Comparison of ENCODE assay signal across 1 cellular context in genomic region chr10:86755740-86756510, GRCh38.
TF ChIP-seq lines count a peak whose summit lies in the region.

No MANE protein-coding gene starts in this region.

TF ChIP-seq in A549, 52 proteins besides CTCF, POLR2A, EP300 and RAD21 (continued from another document):
- TF ChIP-seq, protein P1, sequence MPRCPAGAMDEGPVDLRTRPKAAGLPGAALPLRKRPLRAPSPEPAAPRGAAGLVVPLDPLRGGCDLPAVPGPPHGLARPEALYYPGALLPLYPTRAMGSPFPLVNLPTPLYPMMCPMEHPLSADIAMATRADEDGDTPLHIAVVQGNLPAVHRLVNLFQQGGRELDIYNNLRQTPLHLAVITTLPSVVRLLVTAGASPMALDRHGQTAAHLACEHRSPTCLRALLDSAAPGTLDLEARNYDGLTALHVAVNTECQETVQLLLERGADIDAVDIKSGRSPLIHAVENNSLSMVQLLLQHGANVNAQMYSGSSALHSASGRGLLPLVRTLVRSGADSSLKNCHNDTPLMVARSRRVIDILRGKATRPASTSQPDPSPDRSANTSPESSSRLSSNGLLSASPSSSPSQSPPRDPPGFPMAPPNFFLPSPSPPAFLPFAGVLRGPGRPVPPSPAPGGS (IDR thresholded peaks at IDR 0.05) = peak; percentile 35; the same call in 1 of the 3 replicates
- TF ChIP-seq NFE2L2 (conservative IDR thresholded peaks at IDR 0.05; ENCODE audit: low read length) = no peak
- TF ChIP-seq, protein P2, sequence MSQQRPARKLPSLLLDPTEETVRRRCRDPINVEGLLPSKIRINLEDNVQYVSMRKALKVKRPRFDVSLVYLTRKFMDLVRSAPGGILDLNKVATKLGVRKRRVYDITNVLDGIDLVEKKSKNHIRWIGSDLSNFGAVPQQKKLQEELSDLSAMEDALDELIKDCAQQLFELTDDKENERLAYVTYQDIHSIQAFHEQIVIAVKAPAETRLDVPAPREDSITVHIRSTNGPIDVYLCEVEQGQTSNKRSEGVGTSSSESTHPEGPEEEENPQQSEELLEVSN (IDR thresholded peaks at IDR 0.05; ENCODE audit: borderline replicate concordance, low read depth) = peak; percentile 39; the same call in 1 of the 2 replicates
- peak; percentile 17 for TF ChIP-seq MAX (IDR thresholded peaks at IDR 0.05)
- no peak for TF ChIP-seq EHMT2 (IDR thresholded peaks at IDR 0.05; ENCODE audit: low read depth)
- TF ChIP-seq, protein P3, sequence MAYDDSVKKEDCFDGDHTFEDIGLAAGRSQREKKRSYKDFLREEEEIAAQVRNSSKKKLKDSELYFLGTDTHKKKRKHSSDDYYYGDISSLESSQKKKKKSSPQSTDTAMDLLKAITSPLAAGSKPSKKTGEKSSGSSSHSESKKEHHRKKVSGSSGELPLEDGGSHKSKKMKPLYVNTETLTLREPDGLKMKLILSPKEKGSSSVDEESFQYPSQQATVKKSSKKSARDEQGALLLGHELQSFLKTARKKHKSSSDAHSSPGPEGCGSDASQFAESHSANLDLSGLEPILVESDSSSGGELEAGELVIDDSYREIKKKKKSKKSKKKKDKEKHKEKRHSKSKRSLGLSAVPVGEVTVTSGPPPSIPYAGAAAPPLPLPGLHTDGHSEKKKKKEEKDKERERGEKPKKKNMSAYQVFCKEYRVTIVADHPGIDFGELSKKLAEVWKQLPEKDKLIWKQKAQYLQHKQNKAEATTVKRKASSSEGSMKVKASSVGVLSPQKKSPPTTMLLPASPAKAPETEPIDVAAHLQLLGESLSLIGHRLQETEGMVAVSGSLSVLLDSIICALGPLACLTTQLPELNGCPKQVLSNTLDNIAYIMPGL (CRISPR knock-in tag; IDR thresholded peaks at IDR 0.05; ENCODE audit: borderline replicate concordance) = no peak
- peak; percentile 94 for TF ChIP-seq PHF8 (IDR thresholded peaks at IDR 0.05; ENCODE audit: borderline replicate concordance, low read depth)
- no peak for TF ChIP-seq HEYL (CRISPR knock-in tag; IDR thresholded peaks at IDR 0.05)
- no peak for TF ChIP-seq FOXS1 (CRISPR knock-in tag; IDR thresholded peaks at IDR 0.05)
- no peak for TF ChIP-seq ZFP36 (IDR thresholded peaks at IDR 0.05; ENCODE audit: borderline replicate concordance, partially characterized antibody)
- TF ChIP-seq RNF2 (IDR thresholded peaks at IDR 0.05; ENCODE audit: borderline replicate concordance, low read depth) = no peak
- TF ChIP-seq USF2 (IDR thresholded peaks at IDR 0.05) = no peak
- 0 out of 2 replicates have a peak, but pooled peaks have one; percentile 12 for TF ChIP-seq MAZ (IDR thresholded peaks at IDR 0.05; ENCODE audit: borderline replicate concordance, low read depth, low read length)
- no peak for TF ChIP-seq FOSL2 (IDR thresholded peaks at IDR 0.05)
- TF ChIP-seq FOSL2 (CRISPR knock-in tag; IDR thresholded peaks at IDR 0.05) = no peak
- no peak for TF ChIP-seq FOSB (CRISPR knock-in tag; IDR thresholded peaks at IDR 0.05)
